In genomic region chr9:107976767-107977166, GRCh38 we compare ENCODE assay signal across 17 cellular contexts.
DNase-seq lines count a peak whose midpoint lies in the region; ATAC-seq, FAIRE-seq and TF ChIP-seq lines count a peak whose summit lies in the region.
"Had no signal": no experiment of that assay in that cellular context is flagged by ENCODE, and none has a peak within 500 bp of the region (broad histone marks: within the 10 kb centered on the region; RNA-seq: fewer than 3 reads in every experiment).

No MANE protein-coding gene starts in this region.

- H3K27ac Mint-ChIP-seq in naive thymus-derived CD4-positive, alpha-beta T cell = no peak overlapping the region
- H3K27ac Mint-ChIP-seq: IgD-negative memory B cell had no signal

- H3K9ac ChIP-seq in liver (ENCODE audit: low read depth in 1 of 2, low read length in 2 of 2) (no peak overlapping the region), HepG2 (ENCODE audit: insufficient read depth, low read depth, low read length) (no peak overlapping the region)

- H3K27me3 ChIP-seq in liver (ENCODE audit: control insufficient read depth in 4 of 4, insufficient read depth in 4 of 4, low read length in 3 of 4) (no peaks in the 10 kb centered on the region), HepG2 (ENCODE audit: control insufficient read depth in 1 of 2, insufficient read depth in 2 of 2, low read length in 2 of 2) (no peaks in the 10 kb centered on the region)
- H3K27me3 ChIP-seq in naive thymus-derived CD4-positive, alpha-beta T cell (ENCODE audit: control insufficient read depth in 2 of 2, insufficient read depth in 2 of 2, low read length in 2 of 2) = no peaks in the 10 kb centered on the region

- POLR2A ChIA-PET in HepG2 (lab: Yijun Ruan, JAX) = no interaction called here
- POLR2A ChIA-PET in naive thymus-derived CD4-positive, alpha-beta T cell (lab: Charles Lee) = no interaction called here

- FAIRE-seq in HepG2 (lab: Jason Lieb, UNC) = no peak
- FAIRE-seq: A204.1 had no signal

- no peak for TF ChIP-seq POLR2A in HepG2 (IDR thresholded peaks at IDR 0.05; ENCODE audit: insufficient read depth in 1 of 2, low read depth in 2 of 2, low read length in 2 of 2)

- DNase-seq in HepG2 (ENCODE audit: low spot score) (no peak), Right ventricle myocardium superior (peak; percentile 83), substantia nigra (lab: John Stamatoyannopoulos, UW) (no peak), T-helper 1 cell (no peak), H4 (ENCODE audit: low spot score) (no peak)
- peak in 1 of 9 donors; percentile 5 for DNase-seq in naive thymus-derived CD4-positive, alpha-beta T cell
- DNase-seq: activated T-cell treated with anti-CD3 and anti-CD28 coated beads, Interleukin-2, amount 50 U/mL, for 48 hours; dermis blood vessel endothelial cell; GOT3; NCI-H1417; NCI-H69; stimulated activated naive CD4-positive, alpha-beta T cell; T1000 had no signal

- H3K9me3 ChIP-seq in liver (ENCODE audit: control insufficient read depth in 4 of 4, low read length in 3 of 4) (no peaks in the 10 kb centered on the region), HepG2 (ENCODE audit: low read length) (no peaks in the 10 kb centered on the region)
- H3K9me3 ChIP-seq in naive thymus-derived CD4-positive, alpha-beta T cell (ENCODE audit: control insufficient read depth in 2 of 3, low read length in 3 of 3) = no peaks in the 10 kb centered on the region

- no peaks in the 10 kb centered on the region for H3K79me2 ChIP-seq in HepG2 (ENCODE audit: insufficient read depth, low read length)

- intact Hi-C loops in HepG2 (cut with micrococcal nuclease; ENCODE audit: unreplicated experiment) = no loop called here
- intact Hi-C loops in Right ventricle myocardium superior (cut with DNase I) = no loop called here
- intact Hi-C loops in naive thymus-derived CD4-positive, alpha-beta T cell (cut with micrococcal nuclease) = no loop called here

- BruUV-seq in HepG2 (replicated peaks; lab: Mats Ljungman, UMichigan) = no TSS peak

- H3K27me3 Mint-ChIP-seq in naive thymus-derived CD4-positive, alpha-beta T cell = no peaks in the 10 kb centered on the region

- H3K27ac ChIP-seq in liver (ENCODE audit: low read depth in 1 of 2, low read length in 2 of 2) (no peak overlapping the region), HepG2 (ENCODE audit: extremely low read length, insufficient read depth, low read length) (no peak overlapping the region), substantia nigra (ENCODE audit: low read depth, low read length, poor library complexity, severe bottlenecking) (no peak overlapping the region)
- H3K27ac ChIP-seq in naive thymus-derived CD4-positive, alpha-beta T cell (ENCODE audit: low read depth, low read length) = no peak overlapping the region

- H3K4me3 Mint-ChIP-seq in naive thymus-derived CD4-positive, alpha-beta T cell = no peak overlapping the region
- H3K4me3 Mint-ChIP-seq: IgD-negative memory B cell had no signal

- H3K4me3 ChIP-seq in liver (ENCODE audit: low read depth in 1 of 3, low read length in 3 of 3) (no peak overlapping the region), HepG2 (replicated peaks in 1 of 3; ENCODE audit: insufficient read depth in 1 of 3, low read depth in 2 of 3, low read length in 3 of 3) (no peak overlapping the region)
- no peak overlapping the region for H3K4me3 ChIP-seq in naive thymus-derived CD4-positive, alpha-beta T cell (ENCODE audit: low read length)

- ATAC-seq in HepG2 (no peak), Right ventricle myocardium superior (ENCODE audit: poor library complexity) (peak; percentile 98), HG03521 (IDR thresholded peaks at IDR 0.05; ENCODE audit: unreplicated experiment) (no peak)
- ATAC-seq in naive thymus-derived CD4-positive, alpha-beta T cell = peak; percentile 93

- no peaks in the 10 kb centered on the region for H3K4me1 Mint-ChIP-seq in naive thymus-derived CD4-positive, alpha-beta T cell

- peaks cover 0 to 13% (median 5%) of the 10 kb centered on the region in 11 donors for H3K9me3 Mint-ChIP-seq in naive thymus-derived CD4-positive, alpha-beta T cell

- CTCF ChIA-PET in HepG2 (lab: Yijun Ruan, JAX; ENCODE audit: low intra/inter-chr PET ratio, low total read pairs) = no interaction called here
- CTCF ChIA-PET in naive thymus-derived CD4-positive, alpha-beta T cell (lab: Charles Lee) = no interaction called here

- no peaks in the 10 kb centered on the region for H4K20me1 ChIP-seq in HepG2 (ENCODE audit: insufficient read depth, low read length)

- no peak for TF ChIP-seq CTCF in liver (IDR thresholded peaks at IDR 0.05; ENCODE audit: low read depth, low read length, missing input control)
- no peak for TF ChIP-seq CTCF in HepG2 (CRISPR knock-in tag; IDR thresholded peaks at IDR 0.05)

- no peak overlapping the region for H3K4me2 ChIP-seq in HepG2 (ENCODE audit: low read depth, low read length)

- peaks cover 0 to 3% (median 0%) of the 10 kb centered on the region in 5 donors for H3K36me3 Mint-ChIP-seq in naive thymus-derived CD4-positive, alpha-beta T cell
- H3K36me3 Mint-ChIP-seq: IgD-negative memory B cell had no signal

- H3K4me1 ChIP-seq in liver (ENCODE audit: control insufficient read depth in 4 of 4, insufficient read depth in 4 of 4, low read length in 3 of 4) (no peaks in the 10 kb centered on the region), HepG2 (ENCODE audit: insufficient read depth, low read length) (no peaks in the 10 kb centered on the region)
- H3K4me1 ChIP-seq in naive thymus-derived CD4-positive, alpha-beta T cell (ENCODE audit: control insufficient read depth in 2 of 2, insufficient read depth in 2 of 2, low read length in 2 of 2) = no peaks in the 10 kb centered on the region

- no peak overlapping the region for H2AFZ ChIP-seq in HepG2 (ENCODE audit: low read length)

- TF ChIP-seq RAD21 in liver (IDR thresholded peaks at IDR 0.05) (peak; percentile 13 to 42), HepG2 (CRISPR knock-in tag; IDR thresholded peaks at IDR 0.05) (no peak)

- no peak for TF ChIP-seq EP300 in HepG2 (IDR thresholded peaks at IDR 0.05; ENCODE audit: low read depth in 2 of 2, low read length in 2 of 2)
- TF ChIP-seq EP300 in HepG2 (CRISPR knock-in tag; IDR thresholded peaks at IDR 0.05; ENCODE audit: borderline replicate concordance) = no peak

- in situ Hi-C loops in HepG2 (cut with HindIII; ENCODE audit: extremely low pct_ligation_motif_present, low pct_unique_long_range_greater_than_20kb) = no loop called here

- WGBS in liver = 70% methylated on average over 1 of the region's 1 CpG
- WGBS in HepG2 (ENCODE audit: low lambda C conversion rate) = no CpG with 5 or more reads among the region's 1 CpG

- H3K36me3 ChIP-seq in liver (ENCODE audit: control insufficient read depth in 4 of 4, insufficient read depth in 3 of 4, low read depth in 1 of 4, low read length in 3 of 4) (no peaks in the 10 kb centered on the region), HepG2 (replicated peaks in 1 of 2; ENCODE audit: control insufficient read depth in 1 of 2, insufficient read depth in 2 of 2, low read length in 2 of 2) (no peaks in the 10 kb centered on the region)
- no peaks in the 10 kb centered on the region for H3K36me3 ChIP-seq in naive thymus-derived CD4-positive, alpha-beta T cell (ENCODE audit: control insufficient read depth in 2 of 3, insufficient read depth in 3 of 3, low read length in 3 of 3)

TF ChIP-seq in liver, 16 proteins besides CTCF, POLR2A, EP300 and RAD21:
- TF ChIP-seq RXRA (IDR thresholded peaks at IDR 0.05) (no peak), NR2F2 (IDR thresholded peaks at IDR 0.05) (peak; percentile 34)

TF ChIP-seq in HepG2, 621 proteins besides CTCF, POLR2A, EP300 and RAD21 (continues in another document):
- no peak for TF ChIP-seq FOXJ3 (CRISPR knock-in tag; IDR thresholded peaks at IDR 0.05; ENCODE audit: borderline replicate concordance)
- no peak for TF ChIP-seq CHD2 (IDR thresholded peaks at IDR 0.05; ENCODE audit: low read depth, low read length)
- TF ChIP-seq MTF1 (CRISPR knock-in tag; IDR thresholded peaks at IDR 0.05) = no peak
- no peak for TF ChIP-seq MYPOP (CRISPR knock-in tag; IDR thresholded peaks at IDR 0.05)
- no peak for TF ChIP-seq ZFP36L2 (CRISPR knock-in tag; IDR thresholded peaks at IDR 0.05)
- no peak for TF ChIP-seq ZNF552 (CRISPR knock-in tag; IDR thresholded peaks at IDR 0.05; ENCODE audit: borderline replicate concordance)
- no peak for TF ChIP-seq SMARCC2 (IDR thresholded peaks at IDR 0.05)
- no peak for TF ChIP-seq ZNF687 (CRISPR knock-in tag; IDR thresholded peaks at IDR 0.05)

Comparison
In these comparisons a context has a peak if more than half of its experiments do, and no peak if none do; other contexts are left out.
1. ATAC-seq: peak in Right ventricle myocardium superior (single experiment) and naive thymus-derived CD4-positive, alpha-beta T cell (single experiment); none in HepG2 (single experiment) and HG03521 (single experiment).